8 cellular contexts compared by ENCODE assay signal in the genomic region with DNA sequence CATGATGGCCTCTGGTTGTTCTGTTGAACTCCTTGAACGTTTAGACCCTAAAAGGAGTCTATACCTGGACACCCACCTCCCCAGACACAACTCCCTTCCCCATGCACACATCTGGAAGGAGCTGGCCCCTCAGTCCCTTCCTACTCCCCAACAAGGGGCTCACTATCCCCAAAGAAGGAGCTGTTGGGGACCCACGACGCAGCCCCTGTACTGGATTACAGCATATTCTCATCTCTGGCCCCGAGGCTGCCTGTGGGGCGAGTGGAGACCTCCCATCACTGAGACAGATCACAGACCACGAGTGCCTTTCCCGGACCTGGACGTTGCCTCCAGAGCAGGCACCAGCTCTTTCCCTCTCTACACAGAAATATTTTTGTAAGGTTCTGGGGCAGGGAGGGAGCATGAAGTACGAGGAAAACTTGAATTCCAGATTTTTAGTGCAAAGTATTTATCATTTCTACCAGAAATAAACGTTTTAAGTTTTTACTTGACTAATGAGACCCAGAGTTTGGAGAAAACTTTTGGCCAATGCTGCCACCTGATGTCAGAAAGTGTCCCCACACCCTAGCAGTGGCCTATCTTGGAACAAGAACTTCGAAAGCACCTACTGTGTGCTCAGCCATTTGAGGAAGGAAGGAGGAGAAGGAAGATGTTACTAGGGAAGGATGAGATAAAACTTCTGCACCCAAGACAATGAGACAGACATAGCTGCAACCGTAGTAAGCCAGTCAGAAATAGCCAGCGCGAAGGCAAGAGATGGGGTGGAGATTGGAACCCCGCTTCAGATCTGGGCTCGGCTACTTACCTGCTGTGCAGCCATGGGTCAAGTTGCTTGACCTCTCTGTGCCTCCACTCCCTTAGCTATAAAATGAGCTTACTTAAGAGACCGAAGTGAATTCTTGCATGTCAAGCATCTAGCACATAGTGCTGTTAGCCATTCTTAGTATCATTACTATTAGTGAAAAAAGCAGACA. TPM values are rescaled to one million over a fixed set of nuclear protein-coding genes. Genes with fewer than 3 reads are reported as not detected.
A peak's percentile ranks its signal among the peaks of the same experiment; 100 is the strongest.
DNase-seq lines count a peak whose midpoint lies in the region; ATAC-seq, FAIRE-seq and TF ChIP-seq lines count a peak whose summit lies in the region.

No MANE protein-coding gene starts in this region.

- H3K4me1 Mint-ChIP-seq in activated CD4-positive, alpha-beta memory T cell treated with anti-CD3 and anti-CD28 coated beads, Interleukin-2, amount 10 ng/mL, durations not matched to agents 7 days and 5 days: no peaks in the 10 kb centered on the region

- H3K27me3 Mint-ChIP-seq in activated CD4-positive, alpha-beta memory T cell treated with anti-CD3 and anti-CD28 coated beads, Interleukin-2, amount 10 ng/mL, durations not matched to agents 7 days and 5 days: peaks cover 23% of the 10 kb centered on the region

- no peaks in the 10 kb centered on the region for H3K9me3 ChIP-seq in left lung

- no peak overlapping the region for H3K4me3 Mint-ChIP-seq in activated CD4-positive, alpha-beta memory T cell treated with anti-CD3 and anti-CD28 coated beads, Interleukin-2, amount 10 ng/mL, durations not matched to agents 7 days and 5 days

- POLR2A ChIA-PET in activated CD4-positive, alpha-beta memory T cell treated with anti-CD3 and anti-CD28 coated beads, Interleukin-2, amount 10 ng/mL, durations not matched to agents 7 days and 5 days (lab: Charles Lee): no interaction called here

- H3K4me3 ChIP-seq in AG09309 (ENCODE audit: control insufficient read depth, low read depth, low read length): no peak overlapping the region
- no peak overlapping the region for H3K4me3 ChIP-seq in left lung

- no peak overlapping the region for H3K27ac ChIP-seq in left lung

- peaks cover 0 to 4% of the 10 kb centered on the region in 2 donors for H3K36me3 ChIP-seq in left lung

- FAIRE-seq in GM18507 (lab: Jason Lieb, UNC): peak; percentile 21

- peak; percentile 26 for ATAC-seq in left lung
- ATAC-seq in GM21447 (IDR thresholded peaks at IDR 0.05; ENCODE audit: unreplicated experiment): no peak
- no peak for ATAC-seq in HG02759 (IDR thresholded peaks at IDR 0.05; ENCODE audit: unreplicated experiment)
- no peak for ATAC-seq in GM19397 (IDR thresholded peaks at IDR 0.05; ENCODE audit: unreplicated experiment)
- no peak for ATAC-seq in HG03520 (IDR thresholded peaks at IDR 0.05; ENCODE audit: unreplicated experiment)

- H3K27me3 ChIP-seq in left lung: peaks cover 0 to 32% of the 10 kb centered on the region in 2 donors

- intact Hi-C loops in left lung (cut with DNase I): loop anchor here in 1 of 2 donors (5.0 kb wide), 1 partner anchor 57 kb away; no protein-coding TSS in a partner anchor

- H3K4me1 ChIP-seq in left lung: peaks cover 0 to 9% of the 10 kb centered on the region in 2 donors

- no peak overlapping the region for H3K27ac Mint-ChIP-seq in activated CD4-positive, alpha-beta memory T cell treated with anti-CD3 and anti-CD28 coated beads, Interleukin-2, amount 10 ng/mL, durations not matched to agents 7 days and 5 days

- peak; percentile 64 for TF ChIP-seq CTCF in AG09309 (IDR thresholded peaks at IDR 0.05; ENCODE audit: control insufficient read depth, insufficient read depth, low read depth, low read length, missing control alignments)
- peak; percentile 41 to 61 for TF ChIP-seq CTCF in left lung (IDR thresholded peaks at IDR 0.05)

- CTCF ChIA-PET in activated CD4-positive, alpha-beta memory T cell treated with anti-CD3 and anti-CD28 coated beads, Interleukin-2, amount 10 ng/mL, durations not matched to agents 7 days and 5 days (lab: Charles Lee): interaction anchor here (0.8 to 13.2 kb wide), 5 partner anchors 17 to 71 kb away, joined by 3 to 272 read pairs (median 5); no protein-coding TSS in a partner anchor

- no peaks in the 10 kb centered on the region for H3K36me3 Mint-ChIP-seq in activated CD4-positive, alpha-beta memory T cell treated with anti-CD3 and anti-CD28 coated beads, Interleukin-2, amount 10 ng/mL, durations not matched to agents 7 days and 5 days (ENCODE audit: low read depth)

- DNase-seq in AG09309 (ENCODE audit: low read depth): no peak
- DNase-seq in GM18507 (ENCODE audit: extremely low spot score, insufficient read length, low read depth): no peak
- DNase-seq in activated CD4-positive, alpha-beta memory T cell treated with anti-CD3 and anti-CD28 coated beads, Interleukin-2, amount 10 ng/mL, durations not matched to agents 7 days and 5 days: peak; percentile 25
- no peak for DNase-seq in left lung

- H3K9me3 Mint-ChIP-seq in activated CD4-positive, alpha-beta memory T cell treated with anti-CD3 and anti-CD28 coated beads, Interleukin-2, amount 10 ng/mL, durations not matched to agents 7 days and 5 days: no peaks in the 10 kb centered on the region

RNA-seq across cellular contexts. Expression of gene POU2F3, which starts 10.2 kb away (rescaled TPM):
- not detected for total RNA-seq in activated CD4-positive, alpha-beta memory T cell treated with anti-CD3 and anti-CD28 coated beads, Interleukin-2, amount 10 ng/mL, durations not matched to agents 7 days and 5 days
- 1 to 10 TPM; 3.1 to 3.3 TPM for total RNA-seq in left lung

RNA-seq across cellular contexts. Expression of gene OAF, which starts 18.9 kb away (rescaled TPM):
- 1 to 10 TPM; 1.4 to 2.0 TPM for total RNA-seq in activated CD4-positive, alpha-beta memory T cell treated with anti-CD3 and anti-CD28 coated beads, Interleukin-2, amount 10 ng/mL, durations not matched to agents 7 days and 5 days
- total RNA-seq in left lung: 10 to 100 TPM; 29.1 to 31.9 TPM

Comparison
In these comparisons a context has a peak if more than half of its experiments do, and no peak if none do; other contexts are left out.
1. RNA of gene OAF, which starts 18.9 kb away (total RNA-seq): 29.1 to 31.9 TPM in left lung; 1.4 to 2.0 TPM in activated CD4-positive, alpha-beta memory T cell treated with anti-CD3 and anti-CD28 coated beads, Interleukin-2, amount 10 ng/mL, durations not matched to agents 7 days and 5 days; every median in the first group is over 10 times any median in the second.